ENCODE assay signal across 26 cellular contexts in genomic region chr9:10436771-10437170, GRCh38.
"Had no signal": no experiment of that assay in that cellular context is flagged by ENCODE, and none has a peak within 500 bp of the region (broad histone marks: within the 10 kb centered on the region; RNA-seq: fewer than 3 reads in every experiment).

No MANE protein-coding gene starts in this region.

- DNase-seq: activated CD4-positive, alpha-beta memory T cell treated with anti-CD3 and anti-CD28 coated beads, Interleukin-2, amount 10 ng/mL, durations not matched to agents 7 days and 5 days; activated CD4-positive, alpha-beta T cell treated with anti-CD3 and anti-CD28 coated beads for 1 hour; activated CD4-positive, alpha-beta T cell treated with anti-CD3 and anti-CD28 coated beads for 4 hours; activated CD4-positive, alpha-beta T cell treated with anti-CD3 and anti-CD28 coated beads, Interleukin-2, amount 10 ng/mL, durations not matched to agents 7 days and 5 days; activated CD4-positive, alpha-beta T cell treated with anti-CD3 and anti-CD28 coated beads, Interleukin-2, amount 50 U/mL, for 4 hours; activated CD4-positive, CD25-positive, alpha-beta regulatory T cell; activated CD8-positive, alpha-beta memory T cell treated with anti-CD3 and anti-CD28 coated beads, Interleukin-2, amount 50 U/mL, for 48 hours; activated gamma-delta T cell; activated naive CD4-positive, alpha-beta T cell; activated naive CD4-positive, alpha-beta T cell treated with anti-CD3 and anti-CD28 coated beads, Interleukin-2, amount 10 ng/mL, durations not matched to agents 7 days and 5 days; activated naive CD8-positive, alpha-beta T cell treated with anti-CD3 and anti-CD28 coated beads, Interleukin-2, amount 10 ng/mL, durations not matched to agents 7 days and 5 days; activated T-cell treated with anti-CD3 and anti-CD28 coated beads for 4 hours; activated T-cell treated with anti-CD3 and anti-CD28 coated beads, Interleukin-2, amount 50 U/mL, for 24 hours; activated T-cell treated with anti-CD3 and anti-CD28 coated beads, Interleukin-2, amount 50 U/mL, for 72 hours; caudate nucleus; cortex of kidney; dermis blood vessel endothelial cell; effector CD4-positive, alpha-beta T cell; effector memory CD8-positive, alpha-beta T cell; esophagus squamous epithelium; head of caudate nucleus; T-helper 2 cell had no signal

- H3K9me3 ChIP-seq: ascending aorta, esophagus squamous epithelium had no signal

- H3K4me3 Mint-ChIP-seq: activated CD4-positive, alpha-beta memory T cell treated with anti-CD3 and anti-CD28 coated beads, Interleukin-2, amount 10 ng/mL, durations not matched to agents 7 days and 5 days; activated CD4-positive, alpha-beta T cell treated with anti-CD3 and anti-CD28 coated beads, Interleukin-2, amount 10 ng/mL, durations not matched to agents 7 days and 5 days; activated naive CD4-positive, alpha-beta T cell treated with anti-CD3 and anti-CD28 coated beads, Interleukin-2, amount 10 ng/mL, durations not matched to agents 7 days and 5 days; activated naive CD8-positive, alpha-beta T cell treated with anti-CD3 and anti-CD28 coated beads, Interleukin-2, amount 10 ng/mL, durations not matched to agents 7 days and 5 days; activated T-cell treated with anti-CD3 and anti-CD28 coated beads, Interleukin-2, amount 50 U/mL, for 24 hours; activated T-cell treated with anti-CD3 and anti-CD28 coated beads, Interleukin-2, amount 50 U/mL, for 72 hours; effector memory CD8-positive, alpha-beta T cell had no signal

- H3K27ac ChIP-seq: ascending aorta, epithelial cell of prostate, esophagus squamous epithelium had no signal

- H3K4me1 ChIP-seq: ascending aorta, esophagus squamous epithelium had no signal

- H3K27ac Mint-ChIP-seq: activated CD4-positive, alpha-beta memory T cell treated with anti-CD3 and anti-CD28 coated beads, Interleukin-2, amount 10 ng/mL, durations not matched to agents 7 days and 5 days; activated CD4-positive, alpha-beta T cell treated with anti-CD3 and anti-CD28 coated beads, Interleukin-2, amount 10 ng/mL, durations not matched to agents 7 days and 5 days; activated naive CD4-positive, alpha-beta T cell treated with anti-CD3 and anti-CD28 coated beads, Interleukin-2, amount 10 ng/mL, durations not matched to agents 7 days and 5 days; activated naive CD4-positive, alpha-beta T cell treated with anti-CD3 and anti-CD28 coated beads, Interleukin-2, amount 50 U/mL, for 72 hours; activated naive CD8-positive, alpha-beta T cell treated with anti-CD3 and anti-CD28 coated beads, Interleukin-2, amount 10 ng/mL, durations not matched to agents 7 days and 5 days; activated T-cell treated with anti-CD3 and anti-CD28 coated beads, Interleukin-2, amount 50 U/mL, for 24 hours; activated T-cell treated with anti-CD3 and anti-CD28 coated beads, Interleukin-2, amount 50 U/mL, for 72 hours; brain; effector memory CD8-positive, alpha-beta T cell had no signal

- H3K36me3 ChIP-seq: ascending aorta, esophagus squamous epithelium had no signal

- H3K36me3 Mint-ChIP-seq: activated naive CD4-positive, alpha-beta T cell treated with anti-CD3 and anti-CD28 coated beads, Interleukin-2, amount 10 ng/mL, durations not matched to agents 7 days and 5 days; activated naive CD4-positive, alpha-beta T cell treated with anti-CD3 and anti-CD28 coated beads, Interleukin-2, amount 50 U/mL, for 72 hours; activated naive CD8-positive, alpha-beta T cell treated with anti-CD3 and anti-CD28 coated beads, Interleukin-2, amount 10 ng/mL, durations not matched to agents 7 days and 5 days; brain had no signal

- ATAC-seq: activated naive CD4-positive, alpha-beta T cell treated with anti-CD3 and anti-CD28 coated beads, Interleukin-2, amount 50 U/mL, for 72 hours; activated T-cell treated with anti-CD3 and anti-CD28 coated beads, Interleukin-2, amount 50 U/mL, for 72 hours; effector memory CD8-positive, alpha-beta T cell had no signal

- H3K4me3 ChIP-seq: ascending aorta, esophagus squamous epithelium had no signal

- H3K4me1 Mint-ChIP-seq: activated CD4-positive, alpha-beta memory T cell treated with anti-CD3 and anti-CD28 coated beads, Interleukin-2, amount 10 ng/mL, durations not matched to agents 7 days and 5 days; activated CD4-positive, alpha-beta T cell treated with anti-CD3 and anti-CD28 coated beads, Interleukin-2, amount 10 ng/mL, durations not matched to agents 7 days and 5 days; activated naive CD4-positive, alpha-beta T cell treated with anti-CD3 and anti-CD28 coated beads, Interleukin-2, amount 10 ng/mL, durations not matched to agents 7 days and 5 days; activated naive CD8-positive, alpha-beta T cell treated with anti-CD3 and anti-CD28 coated beads, Interleukin-2, amount 10 ng/mL, durations not matched to agents 7 days and 5 days; brain had no signal

- H3K27me3 ChIP-seq: ascending aorta, esophagus squamous epithelium had no signal

- H3K27me3 Mint-ChIP-seq: activated CD4-positive, alpha-beta memory T cell treated with anti-CD3 and anti-CD28 coated beads, Interleukin-2, amount 10 ng/mL, durations not matched to agents 7 days and 5 days; activated CD4-positive, alpha-beta T cell treated with anti-CD3 and anti-CD28 coated beads, Interleukin-2, amount 10 ng/mL, durations not matched to agents 7 days and 5 days; activated naive CD4-positive, alpha-beta T cell treated with anti-CD3 and anti-CD28 coated beads, Interleukin-2, amount 10 ng/mL, durations not matched to agents 7 days and 5 days; activated naive CD8-positive, alpha-beta T cell treated with anti-CD3 and anti-CD28 coated beads, Interleukin-2, amount 10 ng/mL, durations not matched to agents 7 days and 5 days; activated T-cell treated with anti-CD3 and anti-CD28 coated beads, Interleukin-2, amount 50 U/mL, for 24 hours; effector memory CD8-positive, alpha-beta T cell had no signal
